ENCODE assay signal across 8 cellular contexts in genomic region chr4:137531951-137532868, GRCh38. TPM values are rescaled to one million over a fixed set of nuclear protein-coding genes. Genes with fewer than 3 reads are reported as not detected.
DNase-seq lines count a peak whose midpoint lies in the region; ATAC-seq and TF ChIP-seq lines count a peak whose summit lies in the region.

Gene PCDH18 (minus strand): TSS chr4:137532494. CDS start chr4:137532088, 406 bp downstream.

- TF ChIP-seq CTCF in BJ (IDR thresholded peaks at IDR 0.05; ENCODE audit: insufficient read depth, low read depth, low read length): no peak
- TF ChIP-seq CTCF in activated CD8-positive, alpha-beta T cell treated with anti-CD3 and anti-CD28 coated beads for 36 hours (IDR thresholded peaks at IDR 0.05): no peak

- CTCF ChIA-PET in BJ (lab: Yijun Ruan, JAX): interaction anchor here (0.5 to 3.3 kb wide), 10 partner anchors 8 to 1927 kb away, joined by 3 to 20 read pairs (median 4); no protein-coding TSS in a partner anchor
- CTCF ChIA-PET in activated CD8-positive, alpha-beta T cell treated with anti-CD3 and anti-CD28 coated beads for 36 hours (lab: Charles Lee): no interaction called here

- peaks cover 4% of the 10 kb centered on the region; the same call in 1 of the 2 replicates for H3K36me3 ChIP-seq in BJ (ENCODE audit: control insufficient read depth, insufficient read depth, low read length)
- peaks cover 41% of the 10 kb centered on the region for H3K36me3 ChIP-seq in HUES48 (ENCODE audit: control insufficient read depth, insufficient read depth, low read length)

- H3K9ac ChIP-seq in HUES48 (ENCODE audit: low read depth, low read length): peak within 1 kb of the TSS; percentile 75

- H3K9me3 ChIP-seq in HUES48 (ENCODE audit: control insufficient read depth, insufficient read depth, low read length): no peaks in the 10 kb centered on the region

- H3K36me3 Mint-ChIP-seq in activated CD8-positive, alpha-beta T cell treated with anti-CD3 and anti-CD28 coated beads for 36 hours (ENCODE audit: low read depth): no peaks in the 10 kb centered on the region
- no peaks in the 10 kb centered on the region for H3K36me3 Mint-ChIP-seq in effector memory CD8-positive, alpha-beta T cell (ENCODE audit: insufficient read depth)
- H3K36me3 Mint-ChIP-seq in immature natural killer cell: no peaks in the 10 kb centered on the region

- H3K4me3 ChIP-seq in BJ (ENCODE audit: low read depth, low read length): peak within 1 kb of the TSS; percentile 57
- H3K4me3 ChIP-seq in HUES48 (ENCODE audit: low read depth, low read length): peak within 1 kb of the TSS; percentile 96

- POLR2A ChIA-PET in BJ (lab: Charles Lee): interaction anchor here (0.6 to 1.0 kb wide), 6 partner anchors 10 to 1339 kb away, joined by 3 to 4 read pairs (median 3); no protein-coding TSS in a partner anchor
- POLR2A ChIA-PET in activated CD8-positive, alpha-beta T cell treated with anti-CD3 and anti-CD28 coated beads for 36 hours (lab: Charles Lee): no interaction called here

- peak; percentile 80 for ATAC-seq in GM19023 (IDR thresholded peaks at IDR 0.05; ENCODE audit: unreplicated experiment)
- ATAC-seq in activated CD8-positive, alpha-beta T cell treated with anti-CD3 and anti-CD28 coated beads for 36 hours: no peak
- ATAC-seq in effector memory CD8-positive, alpha-beta T cell (replicated peaks): no peak

- peak; percentile 87 for DNase-seq in BJ (ENCODE audit: low read depth)
- DNase-seq in activated CD8-positive, alpha-beta T cell treated with anti-CD3 and anti-CD28 coated beads for 36 hours: peak; percentile 1
- DNase-seq in globus pallidus (ENCODE audit: low spot score): peak; percentile 84
- DNase-seq in nucleus accumbens (lab: John Stamatoyannopoulos, UW): peak in 51 of 56 donors; percentile 5 to 87 (median 45)
- DNase-seq in effector memory CD8-positive, alpha-beta T cell: no peak
- no peak for DNase-seq in immature natural killer cell

- H3K4me3 Mint-ChIP-seq in activated CD8-positive, alpha-beta T cell treated with anti-CD3 and anti-CD28 coated beads for 36 hours: no peak within 1 kb of the TSS
- H3K4me3 Mint-ChIP-seq in effector memory CD8-positive, alpha-beta T cell: no peak within 1 kb of the TSS
- H3K4me3 Mint-ChIP-seq in immature natural killer cell: no peak within 1 kb of the TSS

- H3K27ac ChIP-seq in HUES48 (ENCODE audit: low read depth, low read length): peak within 1 kb of the TSS; percentile 93

- H3K27me3 Mint-ChIP-seq in activated CD8-positive, alpha-beta T cell treated with anti-CD3 and anti-CD28 coated beads for 36 hours: no peaks in the 10 kb centered on the region
- no peaks in the 10 kb centered on the region for H3K27me3 Mint-ChIP-seq in effector memory CD8-positive, alpha-beta T cell
- no peaks in the 10 kb centered on the region for H3K27me3 Mint-ChIP-seq in immature natural killer cell (ENCODE audit: low read depth in 3 of 3)

- H3K27ac Mint-ChIP-seq in activated CD8-positive, alpha-beta T cell treated with anti-CD3 and anti-CD28 coated beads for 36 hours: no peak within 1 kb of the TSS
- H3K27ac Mint-ChIP-seq in effector memory CD8-positive, alpha-beta T cell: no peak within 1 kb of the TSS
- no peak within 1 kb of the TSS for H3K27ac Mint-ChIP-seq in immature natural killer cell

- peaks cover 61% of the 10 kb centered on the region for H3K4me1 ChIP-seq in HUES48 (ENCODE audit: control insufficient read depth, insufficient read depth, low read length)

- H3K4me1 Mint-ChIP-seq in activated CD8-positive, alpha-beta T cell treated with anti-CD3 and anti-CD28 coated beads for 36 hours (ENCODE audit: low read depth): no peaks in the 10 kb centered on the region
- no peaks in the 10 kb centered on the region for H3K4me1 Mint-ChIP-seq in effector memory CD8-positive, alpha-beta T cell (ENCODE audit: low read depth in 2 of 2)
- H3K4me1 Mint-ChIP-seq in immature natural killer cell: no peaks in the 10 kb centered on the region

- H3K9me3 Mint-ChIP-seq in activated CD8-positive, alpha-beta T cell treated with anti-CD3 and anti-CD28 coated beads for 36 hours: no peaks in the 10 kb centered on the region
- H3K9me3 Mint-ChIP-seq in effector memory CD8-positive, alpha-beta T cell: peaks cover 1 to 5% of the 10 kb centered on the region in 2 donors
- H3K9me3 Mint-ChIP-seq in immature natural killer cell: peaks cover 0 to 26% (median 11%) of the 10 kb centered on the region in 6 donors

- intact Hi-C loops in activated CD8-positive, alpha-beta T cell treated with anti-CD3 and anti-CD28 coated beads for 36 hours (cut with micrococcal nuclease): no loop called here

- H3K27me3 ChIP-seq in BJ (ENCODE audit: control insufficient read depth, insufficient read depth, low read length) (no peaks in the 10 kb centered on the region), HUES48 (ENCODE audit: control insufficient read depth, insufficient read depth, low read length) (no peaks in the 10 kb centered on the region)

RNA-seq across cellular contexts. Expression of gene PCDH18, which starts in this region (rescaled TPM):
- polyA plus RNA-seq in BJ (2011; rRNA removed) (122 and 138 TPM in 2 replicates), immature natural killer cell (not detected)
- polyA minus RNA-seq in BJ (2011; rRNA and poly(A)+ RNA removed): 126 and 180 TPM in 2 replicates
- not detected for total RNA-seq in activated CD8-positive, alpha-beta T cell treated with anti-CD3 and anti-CD28 coated beads for 36 hours

Comparison
In these comparisons a context has a peak if more than half of its experiments do, and no peak if none do; other contexts are left out.
1. RNA of gene PCDH18 (polyA plus RNA-seq): 122 to 138 TPM in BJ; not detected in immature natural killer cell; every median in the first group is over 100 times any median in the second.
2. Peak in DNase-seq in activated CD8-positive, alpha-beta T cell treated with anti-CD3 and anti-CD28 coated beads for 36 hours; RNA of the gene not detected or under 1 TPM.
3. DNase-seq: peak in BJ (single experiment), globus pallidus (single experiment) and nucleus accumbens (51 of 56); none in effector memory CD8-positive, alpha-beta T cell (0 of 3) and immature natural killer cell (0 of 3).